In the genomic region with DNA sequence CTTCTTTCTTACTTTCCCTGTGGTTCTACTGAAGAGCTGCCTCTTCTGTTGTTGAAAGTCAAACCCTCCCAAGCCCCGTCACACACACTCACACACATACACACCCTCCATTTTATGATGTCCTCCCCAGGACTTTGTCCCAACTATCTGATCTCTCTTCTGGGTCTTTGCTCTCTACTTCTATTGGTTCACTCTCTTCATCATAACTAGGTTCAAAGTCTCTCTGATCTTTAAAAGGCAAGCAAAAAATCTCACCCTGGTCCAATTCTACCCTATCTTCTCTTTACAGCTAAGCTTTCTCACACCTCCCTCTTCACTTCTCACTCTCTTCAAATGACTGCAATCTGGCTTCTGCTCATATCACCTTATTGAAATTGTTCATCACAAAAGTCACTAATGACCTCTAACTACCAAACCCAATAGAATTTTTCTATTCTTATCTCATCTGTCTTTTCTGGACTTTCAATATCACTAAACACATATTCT, we compare ENCODE assay signal across 16 cellular contexts. TPM values are rescaled to one million over a fixed set of nuclear protein-coding genes. Genes with fewer than 3 reads are reported as not detected.
DNase-seq lines count a peak whose midpoint lies in the region; ATAC-seq and TF ChIP-seq lines count a peak whose summit lies in the region.
"Had no signal": no experiment of that assay in that cellular context is flagged by ENCODE, and none has a peak within 500 bp of the region (broad histone marks: within the 10 kb centered on the region; RNA-seq: fewer than 3 reads in every experiment).

No MANE protein-coding gene starts in this region.

- intact Hi-C loops in activated CD8-positive, alpha-beta T cell treated with anti-CD3 and anti-CD28 coated beads for 36 hours (cut with micrococcal nuclease), result no loop called here
- intact Hi-C loops in colonic mucosa (cut with DNase I), result no loop called here

- peaks cover 12% of the 10 kb centered on the region for H3K4me1 Mint-ChIP-seq in activated CD8-positive, alpha-beta T cell treated with anti-CD3 and anti-CD28 coated beads for 36 hours (ENCODE audit: low read depth)
- no peaks in the 10 kb centered on the region for H3K4me1 Mint-ChIP-seq in activated CD8-positive, alpha-beta T cell treated with anti-CD3 and anti-CD28 coated beads, Interleukin-2, amount 10 ng/mL, durations not matched to agents 7 days and 5 days (ENCODE audit: low read depth)
- H3K4me1 Mint-ChIP-seq: activated CD4-positive, alpha-beta T cell treated with anti-CD3 and anti-CD28 coated beads, Interleukin-2, amount 10 ng/mL, durations not matched to agents 7 days and 5 days; activated naive CD4-positive, alpha-beta T cell treated with anti-CD3 and anti-CD28 coated beads, Interleukin-2, amount 10 ng/mL, durations not matched to agents 7 days and 5 days had no signal

- H3K27me3 Mint-ChIP-seq in activated CD8-positive, alpha-beta T cell treated with anti-CD3 and anti-CD28 coated beads for 36 hours, result no peaks in the 10 kb centered on the region
- H3K27me3 Mint-ChIP-seq in activated CD8-positive, alpha-beta T cell treated with anti-CD3 and anti-CD28 coated beads, Interleukin-2, amount 10 ng/mL, durations not matched to agents 7 days and 5 days (ENCODE audit: low read depth), result no peaks in the 10 kb centered on the region
- H3K27me3 Mint-ChIP-seq: activated CD4-positive, alpha-beta T cell treated with anti-CD3 and anti-CD28 coated beads, Interleukin-2, amount 10 ng/mL, durations not matched to agents 7 days and 5 days; activated naive CD4-positive, alpha-beta T cell treated with anti-CD3 and anti-CD28 coated beads, Interleukin-2, amount 10 ng/mL, durations not matched to agents 7 days and 5 days had no signal

- POLR2A ChIA-PET in activated CD8-positive, alpha-beta T cell treated with anti-CD3 and anti-CD28 coated beads for 36 hours (lab: Charles Lee), result no interaction called here
- POLR2A ChIA-PET in activated CD8-positive, alpha-beta T cell treated with anti-CD3 and anti-CD28 coated beads, Interleukin-2, amount 10 ng/mL, durations not matched to agents 7 days and 5 days (lab: Charles Lee), result no interaction called here
- POLR2A ChIA-PET in RWPE1 (lab: Yijun Ruan, JAX; ENCODE audit: low non-redundant PET), result no interaction called here

- H3K36me3 Mint-ChIP-seq in activated CD8-positive, alpha-beta T cell treated with anti-CD3 and anti-CD28 coated beads for 36 hours (ENCODE audit: low read depth), result peaks cover 12% of the 10 kb centered on the region
- H3K36me3 Mint-ChIP-seq in activated CD8-positive, alpha-beta T cell treated with anti-CD3 and anti-CD28 coated beads, Interleukin-2, amount 10 ng/mL, durations not matched to agents 7 days and 5 days (ENCODE audit: low read depth), result peaks cover 12% of the 10 kb centered on the region

- H3K9ac ChIP-seq in colonic mucosa (ENCODE audit: low read depth in 2 of 2, low read length in 2 of 2), result no peak overlapping the region

- no peak for TF ChIP-seq CTCF in activated CD8-positive, alpha-beta T cell treated with anti-CD3 and anti-CD28 coated beads for 36 hours (IDR thresholded peaks at IDR 0.05)
- TF ChIP-seq CTCF in colonic mucosa (IDR thresholded peaks at IDR 0.05) (no peak), osteoblast (IDR thresholded peaks at IDR 0.05; ENCODE audit: extremely low read depth, low read depth, low read length) (no peak), RWPE1 (conservative IDR thresholded peaks at IDR 0.05; ENCODE audit: low read depth) (no peak)

- H3K4me3 ChIP-seq in colonic mucosa, result no peak overlapping the region
- no peak overlapping the region for H3K4me3 ChIP-seq in osteoblast (ENCODE audit: insufficient read depth, low read length)
- H3K4me3 ChIP-seq: ovary had no signal

- H3K9me3 ChIP-seq in colonic mucosa (no peaks in the 10 kb centered on the region), osteoblast (ENCODE audit: low read depth, low read length) (no peaks in the 10 kb centered on the region)
- H3K9me3 ChIP-seq: ovary had no signal

- no peak for DNase-seq in activated CD8-positive, alpha-beta T cell treated with anti-CD3 and anti-CD28 coated beads for 36 hours
- no peak for DNase-seq in activated CD8-positive, alpha-beta T cell treated with anti-CD3 and anti-CD28 coated beads, Interleukin-2, amount 10 ng/mL, durations not matched to agents 7 days and 5 days
- DNase-seq in colonic mucosa (peak; percentile 81), osteoblast (ENCODE audit: insufficient read length, low spot score, missing footprints) (peak; percentile 11), RWPE1 (ENCODE audit: low spot score) (no peak)
- DNase-seq: activated CD4-positive, alpha-beta T cell treated with anti-CD3 and anti-CD28 coated beads, Interleukin-2, amount 10 ng/mL, durations not matched to agents 7 days and 5 days; activated naive CD4-positive, alpha-beta T cell treated with anti-CD3 and anti-CD28 coated beads, Interleukin-2, amount 10 ng/mL, durations not matched to agents 7 days and 5 days; central memory CD4-positive, alpha-beta T cell; hypothalamus; mammary epithelial cell; NCI-H1092; ovary; stimulated activated CD4-positive, alpha-beta T cell treated with anti-CD3 and anti-CD28 coated beads, Interleukin-15, amount 100 ng/mL, for 24 hours had no signal

- H3K27ac ChIP-seq in colonic mucosa (peak overlapping the region; percentile 51), osteoblast (ENCODE audit: low read depth, low read length) (no peak overlapping the region), RWPE1 (no peak overlapping the region)
- H3K27ac ChIP-seq: ovary had no signal

- H2AFZ ChIP-seq in osteoblast (ENCODE audit: low read length), result no peak overlapping the region

- H3K36me3 ChIP-seq in colonic mucosa (no peaks in the 10 kb centered on the region), osteoblast (ENCODE audit: insufficient read depth, low read length) (peaks cover 21% of the 10 kb centered on the region)
- H3K36me3 ChIP-seq: ovary had no signal

- H3K9me3 Mint-ChIP-seq in activated CD8-positive, alpha-beta T cell treated with anti-CD3 and anti-CD28 coated beads for 36 hours, result no peaks in the 10 kb centered on the region
- no peaks in the 10 kb centered on the region for H3K9me3 Mint-ChIP-seq in activated CD8-positive, alpha-beta T cell treated with anti-CD3 and anti-CD28 coated beads, Interleukin-2, amount 10 ng/mL, durations not matched to agents 7 days and 5 days (ENCODE audit: insufficient read depth)
- H3K9me3 Mint-ChIP-seq: activated CD4-positive, alpha-beta T cell treated with anti-CD3 and anti-CD28 coated beads, Interleukin-2, amount 10 ng/mL, durations not matched to agents 7 days and 5 days; activated naive CD4-positive, alpha-beta T cell treated with anti-CD3 and anti-CD28 coated beads, Interleukin-2, amount 10 ng/mL, durations not matched to agents 7 days and 5 days had no signal

- no peak overlapping the region for H3K4me3 Mint-ChIP-seq in activated CD8-positive, alpha-beta T cell treated with anti-CD3 and anti-CD28 coated beads for 36 hours
- H3K4me3 Mint-ChIP-seq in activated CD8-positive, alpha-beta T cell treated with anti-CD3 and anti-CD28 coated beads, Interleukin-2, amount 10 ng/mL, durations not matched to agents 7 days and 5 days, result no peak overlapping the region
- H3K4me3 Mint-ChIP-seq: activated CD4-positive, alpha-beta T cell treated with anti-CD3 and anti-CD28 coated beads, Interleukin-2, amount 10 ng/mL, durations not matched to agents 7 days and 5 days; activated naive CD4-positive, alpha-beta T cell treated with anti-CD3 and anti-CD28 coated beads, Interleukin-2, amount 10 ng/mL, durations not matched to agents 7 days and 5 days had no signal

- no peaks in the 10 kb centered on the region for H3K4me1 ChIP-seq in colonic mucosa
- peaks cover 7% of the 10 kb centered on the region for H3K4me1 ChIP-seq in osteoblast (ENCODE audit: insufficient read depth, low read length)

- peaks cover 91% of the 10 kb centered on the region for H3K79me2 ChIP-seq in osteoblast (ENCODE audit: insufficient read depth, low read length)

- no peak overlapping the region for H3K27ac Mint-ChIP-seq in activated CD8-positive, alpha-beta T cell treated with anti-CD3 and anti-CD28 coated beads for 36 hours
- no peak overlapping the region for H3K27ac Mint-ChIP-seq in activated CD8-positive, alpha-beta T cell treated with anti-CD3 and anti-CD28 coated beads, Interleukin-2, amount 10 ng/mL, durations not matched to agents 7 days and 5 days
- H3K27ac Mint-ChIP-seq: activated CD4-positive, alpha-beta T cell treated with anti-CD3 and anti-CD28 coated beads, Interleukin-2, amount 10 ng/mL, durations not matched to agents 7 days and 5 days; activated naive CD4-positive, alpha-beta T cell treated with anti-CD3 and anti-CD28 coated beads, Interleukin-2, amount 10 ng/mL, durations not matched to agents 7 days and 5 days had no signal

- H4K20me1 ChIP-seq in osteoblast (ENCODE audit: insufficient read depth, low read length), result no peaks in the 10 kb centered on the region

- peak; percentile 66 for ATAC-seq in activated CD8-positive, alpha-beta T cell treated with anti-CD3 and anti-CD28 coated beads for 36 hours
- ATAC-seq in activated CD8-positive, alpha-beta T cell treated with anti-CD3 and anti-CD28 coated beads, Interleukin-2, amount 10 ng/mL, durations not matched to agents 7 days and 5 days, result no peak
- ATAC-seq in HG02623 (IDR thresholded peaks at IDR 0.05; ENCODE audit: unreplicated experiment) (peak; percentile 61), HG03039 (IDR thresholded peaks at IDR 0.05; ENCODE audit: unreplicated experiment) (no peak), GM21737 (IDR thresholded peaks at IDR 0.05; ENCODE audit: unreplicated experiment) (no peak)

- CTCF ChIA-PET in activated CD8-positive, alpha-beta T cell treated with anti-CD3 and anti-CD28 coated beads for 36 hours (lab: Charles Lee), result no interaction called here
- CTCF ChIA-PET in activated CD8-positive, alpha-beta T cell treated with anti-CD3 and anti-CD28 coated beads, Interleukin-2, amount 10 ng/mL, durations not matched to agents 7 days and 5 days (lab: Charles Lee), result no interaction called here
- CTCF ChIA-PET in RWPE1 (lab: Yijun Ruan, JAX), result no interaction called here

- H3K27me3 ChIP-seq in colonic mucosa (no peaks in the 10 kb centered on the region), osteoblast (ENCODE audit: insufficient read depth, low read length) (no peaks in the 10 kb centered on the region)
- H3K27me3 ChIP-seq: ovary had no signal

- H3K4me2 ChIP-seq in osteoblast (ENCODE audit: insufficient read depth, low read length), result no peak overlapping the region

RNA-seq across cellular contexts. Expression of a gene that starts 34.8 kb away (rescaled TPM):
- total RNA-seq in activated CD8-positive, alpha-beta T cell treated with anti-CD3 and anti-CD28 coated beads for 36 hours, result 10 to 100 TPM; 18.7 to 23.1 TPM
- total RNA-seq in activated CD8-positive, alpha-beta T cell treated with anti-CD3 and anti-CD28 coated beads, Interleukin-2, amount 10 ng/mL, durations not matched to agents 7 days and 5 days, result 10 to 100 TPM; 31.7 TPM
- total RNA-seq in colonic mucosa (100 to 1,000 TPM in 1 of 2 donors, 10 to 100 TPM in 1; 87.0 to 120 TPM), osteoblast (45.1 and 71.3 TPM in 2 replicates)

Comparison
In these comparisons a context has a peak if more than half of its experiments do, and no peak if none do; other contexts are left out.
1. ATAC-seq: peak in activated CD8-positive, alpha-beta T cell treated with anti-CD3 and anti-CD28 coated beads for 36 hours (single experiment) and HG02623 (single experiment); none in activated CD8-positive, alpha-beta T cell treated with anti-CD3 and anti-CD28 coated beads, Interleukin-2, amount 10 ng/mL, durations not matched to agents 7 days and 5 days (single experiment), HG03039 (single experiment) and GM21737 (single experiment).
2. DNase-seq: peak in colonic mucosa (single experiment) and osteoblast (single experiment); none in activated CD8-positive, alpha-beta T cell treated with anti-CD3 and anti-CD28 coated beads for 36 hours (single experiment), activated CD8-positive, alpha-beta T cell treated with anti-CD3 and anti-CD28 coated beads, Interleukin-2, amount 10 ng/mL, durations not matched to agents 7 days and 5 days (single experiment) and RWPE1 (single experiment).